In the genomic region with DNA sequence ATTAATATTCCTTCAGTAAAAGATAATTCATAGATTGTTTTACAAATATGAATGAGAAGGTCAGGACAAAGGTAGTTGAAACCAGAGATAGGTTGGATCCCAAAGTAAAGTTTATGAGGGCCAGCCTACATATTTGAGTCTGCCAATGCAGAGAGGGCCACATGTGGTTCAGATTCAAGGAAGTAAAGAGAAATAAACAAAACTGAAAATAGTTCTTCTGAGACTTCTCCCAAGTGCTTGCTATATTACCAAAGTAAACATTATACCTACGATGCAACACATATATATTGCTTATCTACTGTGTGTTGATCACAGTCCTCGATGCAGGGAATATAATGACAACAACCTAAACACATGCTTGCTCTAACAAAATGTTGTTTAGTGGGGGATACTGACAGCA, we compare ENCODE assay signal across 40 cellular contexts.
"Had no signal": no experiment of that assay in that cellular context is flagged by ENCODE, and none has a peak within 500 bp of the region (broad histone marks: within the 10 kb centered on the region; RNA-seq: fewer than 3 reads in every experiment).

No MANE protein-coding gene starts in this region.

- H3K4me3 Mint-ChIP-seq: activated naive CD4-positive, alpha-beta T cell treated with anti-CD3 and anti-CD28 coated beads for 36 hours; activated naive CD4-positive, alpha-beta T cell treated with anti-CD3 and anti-CD28 coated beads, Interleukin-2, amount 10 ng/mL, durations not matched to agents 7 days and 5 days; activated naive CD4-positive, alpha-beta T cell treated with anti-CD3 and anti-CD28 coated beads, Interleukin-2, amount 50 U/mL, for 24 hours; activated naive CD8-positive, alpha-beta T cell; activated naive CD8-positive, alpha-beta T cell treated with anti-CD3 and anti-CD28 coated beads for 36 hours; activated naive CD8-positive, alpha-beta T cell treated with anti-CD3 and anti-CD28 coated beads, Interleukin-2, amount 10 ng/mL, durations not matched to agents 7 days and 5 days; activated naive CD8-positive, alpha-beta T cell treated with anti-CD3 and anti-CD28 coated beads, Interleukin-2, amount 50 U/mL, for 24 hours; activated T-cell treated with anti-CD3 and anti-CD28 coated beads, Interleukin-2, amount 50 U/mL, for 24 hours; activated T-cell treated with anti-CD3 and anti-CD28 coated beads, Interleukin-2, amount 50 U/mL, for 4 hours; activated T-cell treated with anti-CD3 and anti-CD28 coated beads, Interleukin-2, amount 50 U/mL, for 72 hours; activated T-helper 1 cell treated with anti-CD3 and anti-CD28 coated beads, Interleukin-12 subunit alpha, Interleukin-12 subunit beta, Interleukin-2, Interleukin-4 antibody, amounts not matched to agents 30 ng/mL and 10 ng/mL and 1 ng/mL, durations not matched to agents 14 hours and 24 hours and 36 hours; activated T-helper 17 cell treated with anti-CD3 and anti-CD28 coated beads, Interleukin-2, amount 50 U/mL, for 72 hours; brain; central memory CD8-positive, alpha-beta T cell had no signal

- FAIRE-seq: astrocyte, bronchial epithelial cell had no signal

- H3K27me3 ChIP-seq: ascending aorta, body of pancreas, brain microvascular endothelial cell, breast epithelium, cardiac muscle cell had no signal

- H3K27ac ChIP-seq: adrenal gland, ascending aorta, body of pancreas, brain microvascular endothelial cell, breast epithelium, cardiac muscle cell had no signal

- H3K9me3 Mint-ChIP-seq: activated naive CD4-positive, alpha-beta T cell treated with anti-CD3 and anti-CD28 coated beads, Interleukin-2, amount 50 U/mL, for 24 hours; activated naive CD4-positive, alpha-beta T cell treated with anti-CD3 and anti-CD28 coated beads, Interleukin-2, amount 50 U/mL, for 72 hours; activated T-helper 1 cell treated with anti-CD3 and anti-CD28 coated beads, Interleukin-12 subunit alpha, Interleukin-12 subunit beta, Interleukin-2, Interleukin-4 antibody, amounts not matched to agents 30 ng/mL and 10 ng/mL and 1 ng/mL, durations not matched to agents 14 hours and 24 hours and 36 hours had no signal

- H3K27ac Mint-ChIP-seq: activated naive CD4-positive, alpha-beta T cell treated with anti-CD3 and anti-CD28 coated beads for 36 hours; activated naive CD4-positive, alpha-beta T cell treated with anti-CD3 and anti-CD28 coated beads, Interleukin-2, amount 10 ng/mL, durations not matched to agents 7 days and 5 days; activated naive CD4-positive, alpha-beta T cell treated with anti-CD3 and anti-CD28 coated beads, Interleukin-2, amount 50 U/mL, for 24 hours; activated naive CD4-positive, alpha-beta T cell treated with anti-CD3 and anti-CD28 coated beads, Interleukin-2, amount 50 U/mL, for 72 hours; activated naive CD8-positive, alpha-beta T cell; activated naive CD8-positive, alpha-beta T cell treated with anti-CD3 and anti-CD28 coated beads for 36 hours; activated naive CD8-positive, alpha-beta T cell treated with anti-CD3 and anti-CD28 coated beads, Interleukin-2, amount 10 ng/mL, durations not matched to agents 7 days and 5 days; activated naive CD8-positive, alpha-beta T cell treated with anti-CD3 and anti-CD28 coated beads, Interleukin-2, amount 50 U/mL, for 24 hours; activated T-cell treated with anti-CD3 and anti-CD28 coated beads, Interleukin-2, amount 50 U/mL, for 24 hours; activated T-cell treated with anti-CD3 and anti-CD28 coated beads, Interleukin-2, amount 50 U/mL, for 72 hours; activated T-helper 17 cell treated with anti-CD3 and anti-CD28 coated beads, Interleukin-2, amount 50 U/mL, for 72 hours; activated T-helper 2 cell treated with anti-CD3 and anti-CD28 coated beads, Interferon-gamma antibody, Interleukin-2, Interleukin-4, amounts not matched to agents 10 μg/mL and 5 μg/mL and 100 μg/mL, durations not matched to agents 14 hours and 24 hours and 36 hours; brain had no signal

- H3K9me3 ChIP-seq: adrenal gland, ascending aorta, body of pancreas, breast epithelium had no signal

- DNase-seq: activated CD8-positive, alpha-beta memory T cell treated with anti-CD3 and anti-CD28 coated beads, Interleukin-2, amount 50 U/mL, for 48 hours; activated effector memory CD4-positive, alpha-beta T cell treated with anti-CD3 and anti-CD28 coated beads, Interleukin-2, amount 50 U/mL, for 16 hours; activated effector memory CD4-positive, alpha-beta T cell treated with Interleukin-2 at 50 U/mL for 16 hours; activated gamma-delta T cell; activated gamma-delta T cell treated with Interleukin-2 at 50 U/mL for 16 hours; activated naive CD4-positive, alpha-beta T cell; activated naive CD4-positive, alpha-beta T cell treated with anti-CD3 and anti-CD28 coated beads for 36 hours; activated naive CD4-positive, alpha-beta T cell treated with anti-CD3 and anti-CD28 coated beads, Interleukin-2, amount 10 ng/mL, durations not matched to agents 7 days and 5 days; activated naive CD4-positive, alpha-beta T cell treated with anti-CD3 and anti-CD28 coated beads, Interleukin-2, amount 50 U/mL, for 16 hours; activated naive CD4-positive, alpha-beta T cell treated with Interleukin-2 at 50 U/mL for 16 hours; activated naive CD8-positive, alpha-beta T cell treated with anti-CD3 and anti-CD28 coated beads for 36 hours; activated naive CD8-positive, alpha-beta T cell treated with anti-CD3 and anti-CD28 coated beads, Interleukin-2, amount 10 ng/mL, durations not matched to agents 7 days and 5 days; activated naive CD8-positive, alpha-beta T cell treated with anti-CD3 and anti-CD28 coated beads, Interleukin-2, amount 50 U/mL, for 24 hours; activated T-cell treated with anti-CD3 and anti-CD28 coated beads for 4 hours; activated T-cell treated with anti-CD3 and anti-CD28 coated beads, Interleukin-2, amount 50 U/mL, for 1 hour; activated T-cell treated with anti-CD3 and anti-CD28 coated beads, Interleukin-2, amount 50 U/mL, for 24 hours; activated T-cell treated with anti-CD3 and anti-CD28 coated beads, Interleukin-2, amount 50 U/mL, for 4 hours; activated T-cell treated with anti-CD3 and anti-CD28 coated beads, Interleukin-2, amount 50 U/mL, for 48 hours; activated T-cell treated with anti-CD3 and anti-CD28 coated beads, Interleukin-2, amount 50 U/mL, for 72 hours; adrenal gland; amniotic stem cell; amygdala; aorta; body of pancreas; brain microvascular endothelial cell; caudate nucleus; central memory CD4-positive, alpha-beta T cell had no signal

- H3K27me3 Mint-ChIP-seq: activated naive CD4-positive, alpha-beta T cell treated with anti-CD3 and anti-CD28 coated beads, Interleukin-2, amount 10 ng/mL, durations not matched to agents 7 days and 5 days; activated naive CD4-positive, alpha-beta T cell treated with anti-CD3 and anti-CD28 coated beads, Interleukin-2, amount 50 U/mL, for 24 hours; activated naive CD8-positive, alpha-beta T cell; activated naive CD8-positive, alpha-beta T cell treated with anti-CD3 and anti-CD28 coated beads for 36 hours; activated naive CD8-positive, alpha-beta T cell treated with anti-CD3 and anti-CD28 coated beads, Interleukin-2, amount 10 ng/mL, durations not matched to agents 7 days and 5 days; activated naive CD8-positive, alpha-beta T cell treated with anti-CD3 and anti-CD28 coated beads, Interleukin-2, amount 50 U/mL, for 24 hours; activated T-cell treated with anti-CD3 and anti-CD28 coated beads, Interleukin-2, amount 50 U/mL, for 24 hours; activated T-helper 17 cell treated with anti-CD3 and anti-CD28 coated beads, Interleukin-2, amount 50 U/mL, for 72 hours; central memory CD8-positive, alpha-beta T cell had no signal

- H3K4me1 ChIP-seq: adrenal gland, ascending aorta, body of pancreas, breast epithelium had no signal

- ATAC-seq: activated naive CD4-positive, alpha-beta T cell treated with anti-CD3 and anti-CD28 coated beads, Interleukin-2, amount 50 U/mL, for 72 hours; activated naive CD8-positive, alpha-beta T cell treated with anti-CD3 and anti-CD28 coated beads, Interleukin-2, amount 50 U/mL, for 24 hours; activated T-cell treated with anti-CD3 and anti-CD28 coated beads, Interleukin-2, amount 50 U/mL, for 4 hours; activated T-cell treated with anti-CD3 and anti-CD28 coated beads, Interleukin-2, amount 50 U/mL, for 72 hours; activated T-helper 17 cell treated with anti-CD3 and anti-CD28 coated beads, Interleukin-2, amount 50 U/mL, for 72 hours; body of pancreas had no signal

- H3K4me3 ChIP-seq: adrenal gland, ascending aorta, body of pancreas, breast epithelium, cardiac muscle cell had no signal

- H3K36me3 ChIP-seq: adrenal gland, ascending aorta, brain microvascular endothelial cell, breast epithelium, cardiac muscle cell had no signal

- H3K4me1 Mint-ChIP-seq: activated naive CD4-positive, alpha-beta T cell treated with anti-CD3 and anti-CD28 coated beads, Interleukin-2, amount 10 ng/mL, durations not matched to agents 7 days and 5 days; activated naive CD4-positive, alpha-beta T cell treated with anti-CD3 and anti-CD28 coated beads, Interleukin-2, amount 50 U/mL, for 24 hours; activated naive CD8-positive, alpha-beta T cell treated with anti-CD3 and anti-CD28 coated beads for 36 hours; activated naive CD8-positive, alpha-beta T cell treated with anti-CD3 and anti-CD28 coated beads, Interleukin-2, amount 10 ng/mL, durations not matched to agents 7 days and 5 days; activated naive CD8-positive, alpha-beta T cell treated with anti-CD3 and anti-CD28 coated beads, Interleukin-2, amount 50 U/mL, for 24 hours; activated T-helper 17 cell treated with anti-CD3 and anti-CD28 coated beads, Interleukin-2, amount 50 U/mL, for 72 hours; brain; central memory CD8-positive, alpha-beta T cell had no signal

- H3K36me3 Mint-ChIP-seq: activated naive CD4-positive, alpha-beta T cell treated with anti-CD3 and anti-CD28 coated beads, Interleukin-2, amount 10 ng/mL, durations not matched to agents 7 days and 5 days; activated naive CD4-positive, alpha-beta T cell treated with anti-CD3 and anti-CD28 coated beads, Interleukin-2, amount 50 U/mL, for 24 hours; activated naive CD4-positive, alpha-beta T cell treated with anti-CD3 and anti-CD28 coated beads, Interleukin-2, amount 50 U/mL, for 72 hours; activated naive CD8-positive, alpha-beta T cell; activated naive CD8-positive, alpha-beta T cell treated with anti-CD3 and anti-CD28 coated beads for 36 hours; activated naive CD8-positive, alpha-beta T cell treated with anti-CD3 and anti-CD28 coated beads, Interleukin-2, amount 10 ng/mL, durations not matched to agents 7 days and 5 days; brain had no signal
